In the genomic region with DNA sequence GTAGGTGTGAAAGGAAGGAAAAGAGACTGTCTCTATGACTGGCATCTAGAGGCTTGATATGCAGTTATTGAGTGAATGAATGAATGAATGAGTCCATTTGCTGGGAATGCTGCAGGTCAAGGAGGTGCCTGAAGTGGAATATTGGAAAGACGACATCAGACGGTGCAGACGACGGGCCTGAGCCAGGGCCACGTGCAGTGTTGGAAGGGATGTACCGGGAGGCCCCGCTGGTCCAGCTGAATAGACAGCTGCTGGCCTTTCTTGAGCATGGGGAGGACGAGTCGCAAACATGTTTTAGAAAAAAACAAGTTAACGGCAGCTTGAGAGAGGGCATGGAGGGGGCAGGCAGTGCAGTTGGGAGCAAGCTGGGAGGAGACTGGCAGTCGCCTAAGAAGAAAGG, we compare ENCODE assay signal across 6 cellular contexts.
"Had no signal": no experiment of that assay in that cellular context is flagged by ENCODE, and none has a peak within 500 bp of the region (broad histone marks: within the 10 kb centered on the region; RNA-seq: fewer than 3 reads in every experiment).

No MANE protein-coding gene starts in this region.

- DNase-seq: IMR-90, KBM-7 had no signal

- ATAC-seq: HepG2, K562 had no signal

- H3K27ac ChIP-seq: HL-60 had no signal

- H3K4me3 ChIP-seq: K562 had no signal

- H3K27ac Mint-ChIP-seq: IgD-negative memory B cell had no signal

- H3K4me1 Mint-ChIP-seq: IgD-negative memory B cell had no signal

- H3K36me3 Mint-ChIP-seq: IgD-negative memory B cell had no signal

- H3K27me3 Mint-ChIP-seq: IgD-negative memory B cell had no signal

- H3K4me3 Mint-ChIP-seq: IgD-negative memory B cell had no signal
